25 cellular contexts compared by ENCODE assay signal in genomic region chr11:122019908-122020694, GRCh38.
"Had no signal": no experiment of that assay in that cellular context is flagged by ENCODE, and none has a peak within 500 bp of the region (broad histone marks: within the 10 kb centered on the region; RNA-seq: fewer than 3 reads in every experiment).

No MANE protein-coding gene starts in this region.

- ATAC-seq: activated CD4-positive, CD25-positive, alpha-beta regulatory T cell treated with anti-CD3 and anti-CD28 coated beads, Interleukin-2, amount 50 U/mL, for 24 hours; esophagus mucosa; sciatic nerve; stimulated activated memory B cell treated with anti-CD40 and anti-IgM and Interleukin-4, amounts not matched to agents 10 μg/mL and 1 μg/mL and 100 μg/mL, for 72 hours; stimulated activated naive CD8-positive, alpha-beta T cell treated with anti-CD3 and anti-CD28 coated beads, Interleukin-15, amount 100 ng/mL, for 72 hours had no signal

- H3K36me3 ChIP-seq: breast epithelium, left ventricle myocardium inferior, neutrophil, ovary, WERI-Rb-1 had no signal

- H3K4me1 ChIP-seq: breast epithelium, left ventricle myocardium inferior had no signal

- H3K4me3 ChIP-seq: breast epithelium, left ventricle myocardium inferior, ovary, skin epidermis had no signal

- H3K27ac ChIP-seq: breast epithelium, left ventricle myocardium inferior, neutrophil, ovary, skin epidermis, WERI-Rb-1 had no signal

- H3K27me3 ChIP-seq: breast epithelium, neutrophil, ovary had no signal

- H3K9me3 ChIP-seq: breast epithelium, left ventricle myocardium inferior, neutrophil, ovary had no signal

- DNase-seq: activated CD4-positive, alpha-beta memory T cell treated with anti-CD3 and anti-CD28 coated beads, Interleukin-2, amount 10 ng/mL, durations not matched to agents 7 days and 5 days; activated CD4-positive, alpha-beta T cell treated with anti-CD3 and anti-CD28 coated beads for 48 hours; activated CD8-positive, alpha-beta memory T cell treated with anti-CD3 and anti-CD28 coated beads, Interleukin-2, amount 50 U/mL, for 48 hours; activated gamma-delta T cell; activated naive CD4-positive, alpha-beta T cell treated with anti-CD3 and anti-CD28 coated beads, Interleukin-2, amount 10 ng/mL, durations not matched to agents 7 days and 5 days; activated T-cell treated with anti-CD3 and anti-CD28 coated beads, Interleukin-2, amount 50 U/mL, for 24 hours; central memory CD4-positive, alpha-beta T cell; foreskin melanocyte; left ventricle myocardium inferior; naive B cell; retina; stimulated activated CD4-positive, alpha-beta T cell treated with anti-CD3 and anti-CD28 coated beads, Interleukin-4, amount 100 ng/mL, for 4 hours; stimulated activated CD8-positive, alpha-beta memory T cell treated with anti-CD3 and anti-CD28 coated beads, Interleukin-4, amount 100 ng/mL, for 48 hours; stimulated activated naive CD8-positive, alpha-beta T cell treated with anti-CD3 and anti-CD28 coated beads, Interleukin-15, amount 100 ng/mL, for 72 hours; substantia nigra; T-helper 9 cell; WERI-Rb-1 had no signal
